Comparison of ENCODE assay signal across 16 cellular contexts in genomic region chr22:39706406-39707150, GRCh38.
"Had no signal": no experiment of that assay in that cellular context is flagged by ENCODE, and none has a peak within 500 bp of the region (broad histone marks: within the 10 kb centered on the region; RNA-seq: fewer than 3 reads in every experiment).

No MANE protein-coding gene starts in this region.

- H3K27me3 Mint-ChIP-seq: activated CD4-positive, alpha-beta memory T cell treated with anti-CD3 and anti-CD28 coated beads for 36 hours; activated naive CD8-positive, alpha-beta T cell treated with anti-CD3 and anti-CD28 coated beads for 36 hours had no signal

- H3K4me1 ChIP-seq: prostate gland, upper lobe of right lung had no signal

- H3K27ac Mint-ChIP-seq: activated CD4-positive, alpha-beta memory T cell treated with anti-CD3 and anti-CD28 coated beads for 36 hours; activated naive CD8-positive, alpha-beta T cell treated with anti-CD3 and anti-CD28 coated beads for 36 hours; activated T-cell treated with anti-CD3 and anti-CD28 coated beads, Interleukin-2, amount 50 U/mL, for 72 hours; naive thymus-derived CD4-positive, alpha-beta T cell; T-helper 1 cell treated with Interleukin-12 subunit alpha and Interleukin-12 subunit beta and Interleukin-4 antibody, amounts not matched to agents 30 μg/mL and 1 μg/mL, for 36 hours had no signal

- H3K4me3 ChIP-seq: lung, prostate gland, upper lobe of right lung had no signal

- H3K4me1 Mint-ChIP-seq: activated naive CD8-positive, alpha-beta T cell treated with anti-CD3 and anti-CD28 coated beads for 36 hours had no signal

- ATAC-seq: activated CD4-positive, CD25-positive, alpha-beta regulatory T cell treated with anti-CD3 and anti-CD28 coated beads, Interleukin-2, amount 50 U/mL, for 24 hours; activated T-cell treated with anti-CD3 and anti-CD28 coated beads, Interleukin-2, amount 50 U/mL, for 72 hours; left cardiac atrium; naive thymus-derived CD4-positive, alpha-beta T cell; sciatic nerve; upper lobe of right lung had no signal

- H3K9me3 ChIP-seq: prostate gland, upper lobe of right lung had no signal

- DNase-seq: activated CD4-positive, alpha-beta memory T cell treated with anti-CD3 and anti-CD28 coated beads for 36 hours; activated gamma-delta T cell treated with Interleukin-2 at 50 U/mL for 16 hours; activated naive CD8-positive, alpha-beta T cell treated with anti-CD3 and anti-CD28 coated beads for 36 hours; activated T-cell treated with anti-CD3 and anti-CD28 coated beads, Interleukin-2, amount 50 U/mL, for 72 hours; anterior cingulate cortex; hypothalamus; left cardiac atrium; naive thymus-derived CD4-positive, alpha-beta T cell; stimulated activated CD4-positive, alpha-beta T cell treated with anti-CD3 and anti-CD28 coated beads, Interleukin-12 subunit alpha, Interleukin-12 subunit beta, amount 100 ng/mL, for 4 hours; stimulated activated naive CD4-positive, alpha-beta T cell treated with Interleukin-2 at 50 U/mL for 16 hours; upper lobe of right lung had no signal

- H3K36me3 Mint-ChIP-seq: activated CD4-positive, alpha-beta memory T cell treated with anti-CD3 and anti-CD28 coated beads for 36 hours; activated naive CD8-positive, alpha-beta T cell treated with anti-CD3 and anti-CD28 coated beads for 36 hours; naive thymus-derived CD4-positive, alpha-beta T cell had no signal

- H3K27me3 ChIP-seq: upper lobe of right lung had no signal

- H3K9me3 Mint-ChIP-seq: activated CD4-positive, alpha-beta memory T cell treated with anti-CD3 and anti-CD28 coated beads for 36 hours; activated naive CD8-positive, alpha-beta T cell treated with anti-CD3 and anti-CD28 coated beads for 36 hours; activated T-cell treated with anti-CD3 and anti-CD28 coated beads, Interleukin-2, amount 50 U/mL, for 72 hours; naive thymus-derived CD4-positive, alpha-beta T cell; T-helper 1 cell treated with Interleukin-12 subunit alpha and Interleukin-12 subunit beta and Interleukin-4 antibody, amounts not matched to agents 30 μg/mL and 1 μg/mL, for 36 hours had no signal

- H3K27ac ChIP-seq: prostate gland, upper lobe of right lung had no signal

- H3K4me3 Mint-ChIP-seq: activated CD4-positive, alpha-beta memory T cell treated with anti-CD3 and anti-CD28 coated beads for 36 hours; activated naive CD8-positive, alpha-beta T cell treated with anti-CD3 and anti-CD28 coated beads for 36 hours; activated T-cell treated with anti-CD3 and anti-CD28 coated beads, Interleukin-2, amount 50 U/mL, for 72 hours; naive thymus-derived CD4-positive, alpha-beta T cell; T-helper 1 cell treated with Interleukin-12 subunit alpha and Interleukin-12 subunit beta and Interleukin-4 antibody, amounts not matched to agents 30 μg/mL and 1 μg/mL, for 36 hours had no signal

- H3K36me3 ChIP-seq: prostate gland, upper lobe of right lung had no signal
